In the genomic region with DNA sequence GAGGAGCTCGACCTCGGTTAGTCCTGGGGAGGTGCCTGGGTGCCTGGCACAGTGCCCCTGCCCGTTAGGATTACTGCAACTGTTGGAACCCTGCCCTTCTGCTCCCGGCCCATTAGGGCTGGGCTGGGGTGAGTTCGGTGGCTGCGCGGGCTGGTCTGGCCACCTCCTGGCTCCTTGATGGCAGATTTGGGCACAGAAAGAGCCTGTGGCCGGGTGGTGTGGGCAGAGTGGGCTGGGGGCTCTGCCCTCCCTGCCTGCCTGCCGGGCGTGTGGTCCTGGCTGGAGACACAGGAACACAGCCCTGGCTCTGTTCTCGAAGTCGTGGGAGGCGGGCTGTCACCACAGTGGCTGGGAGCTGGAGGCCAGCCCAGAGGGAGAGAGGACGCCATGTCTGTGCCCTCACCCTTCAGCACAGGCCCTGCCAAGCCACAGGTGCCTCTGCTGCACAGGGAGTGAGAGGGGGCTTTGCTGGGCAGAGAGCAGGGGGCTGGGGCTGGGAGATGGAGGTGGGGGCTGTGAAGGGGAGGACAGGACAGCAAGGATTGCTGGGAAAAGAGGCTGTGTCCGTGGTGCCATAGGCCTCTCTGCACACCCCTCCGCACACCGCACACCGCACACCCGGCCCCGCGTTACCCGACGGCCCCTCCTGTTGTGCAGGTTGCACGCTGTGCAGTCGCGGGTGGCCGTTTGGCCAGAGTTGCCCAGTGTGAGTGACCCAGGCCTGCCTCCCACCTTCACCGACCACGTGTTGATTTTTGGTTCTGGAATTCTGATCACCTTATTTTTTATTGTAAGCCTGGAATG, we compare ENCODE assay signal across 13 cellular contexts.
DNase-seq lines count a peak whose midpoint lies in the region; ATAC-seq and TF ChIP-seq lines count a peak whose summit lies in the region.
"Had no signal": no experiment of that assay in that cellular context is flagged by ENCODE, and none has a peak within 500 bp of the region (broad histone marks: within the 10 kb centered on the region; RNA-seq: fewer than 3 reads in every experiment).

No MANE protein-coding gene starts in this region.

- H3K9me3 ChIP-seq in body of pancreas (no peaks in the 10 kb centered on the region), right atrium auricular region (no peaks in the 10 kb centered on the region), sigmoid colon (no peaks in the 10 kb centered on the region)
- H3K9me3 ChIP-seq: upper lobe of left lung had no signal

- in situ Hi-C loops in ACHN (cut with HindIII; ENCODE audit: low pct_ligation_motif_present, low pct_unique_long_range_greater_than_20kb, low sequenced_read_pairs): no loop called here

- H3K4me3 ChIP-seq in body of pancreas (no peak overlapping the region), right atrium auricular region (no peak overlapping the region), sigmoid colon (no peak overlapping the region)
- H3K4me3 ChIP-seq: upper lobe of left lung had no signal

- no peak for TF ChIP-seq EP300 in sigmoid colon (IDR thresholded peaks at IDR 0.05)

- peak overlapping the region; percentile 55 to 67 (median 62) for H3K27ac ChIP-seq in body of pancreas
- H3K27ac ChIP-seq in right atrium auricular region: peak overlapping the region; percentile 62 to 83
- peak overlapping the region; percentile 69 to 93 (median 80) for H3K27ac ChIP-seq in sigmoid colon
- H3K27ac ChIP-seq: parathyroid adenoma had no signal

- 57 to 63% methylated on average over 28 to 29 of the region's 29 CpGs for WGBS in body of pancreas, 2 donors
- WGBS in sigmoid colon, 2 donors: 55 to 77% methylated on average over 29 of the region's 29 CpGs

- ATAC-seq in body of pancreas (peak; percentile 77), GM18867 (IDR thresholded peaks at IDR 0.05; ENCODE audit: unreplicated experiment) (no peak)

- H3K4me1 ChIP-seq in body of pancreas (peaks cover 16% of the 10 kb centered on the region), right atrium auricular region (peaks cover 0 to 56% of the 10 kb centered on the region in 2 donors), sigmoid colon (peaks cover 0 to 98% (median 86%) of the 10 kb centered on the region in 4 donors)

- DNase-seq in C1 segment of cervical spinal cord (lab: John Stamatoyannopoulos, UW) (peak in 11 of 14 donors; percentile 8 to 74 (median 57)), body of pancreas (peak; percentile 62 to 83 (median 74)), right atrium auricular region (ENCODE audit: low spot score) (no peak), sigmoid colon (peak; percentile 87), ACHN (no peak), SKM-1 (lab: John Stamatoyannopoulos, UW; ENCODE audit: unreplicated experiment) (no peak), NCI-H2196 (lab: John Stamatoyannopoulos, UW; ENCODE audit: unreplicated experiment) (no peak)
- DNase-seq: AML-193, NCI-H510A, SHP77 treated with DMSO at 0.1 percent for 48 hours had no signal

- no peaks in the 10 kb centered on the region for H3K36me3 ChIP-seq in body of pancreas (replicated peaks in 1 of 2; ENCODE audit: insufficient read depth in 1 of 2, low read depth in 2 of 2)
- no peaks in the 10 kb centered on the region for H3K36me3 ChIP-seq in right atrium auricular region
- H3K36me3 ChIP-seq in sigmoid colon: no peaks in the 10 kb centered on the region
- H3K36me3 ChIP-seq: upper lobe of left lung had no signal

- H3K27me3 ChIP-seq in body of pancreas: no peaks in the 10 kb centered on the region
- no peaks in the 10 kb centered on the region for H3K27me3 ChIP-seq in right atrium auricular region
- H3K27me3 ChIP-seq in sigmoid colon: no peaks in the 10 kb centered on the region
- H3K27me3 ChIP-seq: upper lobe of left lung had no signal

- intact Hi-C loops in body of pancreas (cut with DNase I): no loop called here
- intact Hi-C loops in sigmoid colon (cut with DNase I): no loop called here

- no peak for TF ChIP-seq POLR2A in body of pancreas (IDR thresholded peaks at IDR 0.05)
- no peak for TF ChIP-seq POLR2A in sigmoid colon (IDR thresholded peaks at IDR 0.05)

- no peak for TF ChIP-seq CTCF in body of pancreas (IDR thresholded peaks at IDR 0.05)
- no peak for TF ChIP-seq CTCF in right atrium auricular region (IDR thresholded peaks at IDR 0.05)
- TF ChIP-seq CTCF in sigmoid colon (IDR thresholded peaks at IDR 0.05): no peak

Comparison
In these comparisons a context has a peak if more than half of its experiments do, and no peak if none do; other contexts are left out.
1. DNase-seq: peak in C1 segment of cervical spinal cord (11 of 14), body of pancreas (4 of 4) and sigmoid colon (single experiment); none in right atrium auricular region (single experiment), ACHN (single experiment), SKM-1 (single experiment) and NCI-H2196 (single experiment).
2. Peak in every context shown above with its lines, with median percentiles within 50 percentile points of each other: H3K27ac ChIP-seq.